In the genomic region with DNA sequence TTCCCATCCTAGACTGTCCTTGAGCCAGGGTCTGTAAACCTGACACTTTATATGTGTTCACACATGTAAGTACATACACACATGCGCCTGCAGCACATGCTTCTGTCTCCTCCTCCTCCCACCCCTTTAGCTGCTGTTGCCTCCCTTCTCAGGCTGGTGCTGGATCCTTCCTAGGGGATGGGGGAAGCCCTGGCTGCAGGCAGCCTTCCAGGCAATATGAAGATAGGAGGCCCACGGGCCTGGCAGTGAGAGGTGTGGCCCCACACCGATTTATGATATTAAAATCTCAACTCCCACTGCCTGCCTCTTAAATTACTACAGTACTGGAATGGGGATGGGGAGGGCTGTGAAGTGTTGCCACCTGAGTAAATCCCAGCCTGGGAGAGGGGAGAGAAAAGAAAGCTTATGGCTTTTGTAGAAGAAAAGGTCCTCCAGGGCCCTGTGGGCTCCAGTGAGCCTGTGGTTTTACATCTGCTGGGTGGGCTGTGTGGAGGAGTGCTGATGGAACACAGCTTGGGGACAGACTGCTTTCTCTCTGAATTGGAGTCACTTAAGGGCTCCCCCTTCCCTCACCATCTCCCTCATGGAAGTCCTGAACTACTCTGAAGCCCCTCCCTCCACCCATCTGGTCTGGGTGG, we compare ENCODE assay signal across 14 cellular contexts. TPM values are rescaled to one million over a fixed set of nuclear protein-coding genes. Genes with fewer than 3 reads are reported as not detected.
DNase-seq lines count a peak whose midpoint lies in the region; ATAC-seq and TF ChIP-seq lines count a peak whose summit lies in the region.
"Had no signal": no experiment of that assay in that cellular context is flagged by ENCODE, and none has a peak within 500 bp of the region (broad histone marks: within the 10 kb centered on the region; RNA-seq: fewer than 3 reads in every experiment).

No MANE protein-coding gene starts in this region.

- H3K9me2 ChIP-seq in hepatocyte (replicated peaks; ENCODE audit: insufficient read depth), result no peaks in the 10 kb centered on the region

- peaks cover 1% of the 10 kb centered on the region for H3K79me2 ChIP-seq in hepatocyte

- peak overlapping the region; percentile 99 for H3K4me2 ChIP-seq in hepatocyte

- ATAC-seq in sciatic nerve, result peak; percentile 19

- no peaks in the 10 kb centered on the region for H3K9me3 ChIP-seq in HEK293 (ENCODE audit: control insufficient read depth, insufficient read depth, low read depth, low read length)
- H3K9me3 ChIP-seq in hepatocyte (ENCODE audit: low read depth), result no peaks in the 10 kb centered on the region
- no peaks in the 10 kb centered on the region for H3K9me3 ChIP-seq in esophagus squamous epithelium
- H3K9me3 ChIP-seq: MG63 had no signal

- H3K4me1 ChIP-seq in HEK293 (ENCODE audit: control insufficient read depth, insufficient read depth, low read length) (peaks cover 5% of the 10 kb centered on the region; the same call in 1 of the 2 replicates), hepatocyte (ENCODE audit: insufficient read depth) (peaks cover 17% of the 10 kb centered on the region), esophagus squamous epithelium (peaks cover 11 to 80% (median 15%) of the 10 kb centered on the region in 3 donors)

- no peak overlapping the region for H3K27ac ChIP-seq in HEK293 (ENCODE audit: extremely low read depth, low read depth, low read length)
- peak overlapping the region; percentile 49 for H3K27ac ChIP-seq in RWPE1
- H3K27ac ChIP-seq in hepatocyte, result peak overlapping the region; percentile 82
- peak overlapping the region in 1 of 4 donors; percentile 46 for H3K27ac ChIP-seq in esophagus squamous epithelium
- H3K27ac ChIP-seq: HL-60 had no signal

- DNase-seq in RWPE1 (ENCODE audit: low spot score) (no peak), hepatocyte (ENCODE audit: low spot score) (no peak), sciatic nerve (ENCODE audit: low spot score) (no peak), esophagus squamous epithelium (lab: John Stamatoyannopoulos, UW) (no peak), ecto neural progenitor cell (ENCODE audit: low spot score) (no peak)
- DNase-seq in stimulated activated naive CD4-positive, alpha-beta T cell (lab: John Stamatoyannopoulos, UW), result no peak
- DNase-seq: activated B cell treated with CpG ODN at 0.5 μM for 24 hours; activated naive CD4-positive, alpha-beta T cell treated with anti-CD3 and anti-CD28 coated beads, Interleukin-2, amount 50 U/mL, for 16 hours; caudate nucleus; MG63; NCI-H2081 had no signal

- POLR2A ChIA-PET in HEK293 (lab: Yijun Ruan, JAX) (interaction anchor here (0.5 to 2.6 kb wide), 3 partner anchors 16 to 205 kb away, joined by 3 to 13 read pairs (median 7); a partner anchor contains a TSS), RWPE1 (lab: Yijun Ruan, JAX; ENCODE audit: low non-redundant PET) (interaction anchor here (0.6 kb wide), 1 partner anchor 242 kb away, joined by 4 read pairs; no protein-coding TSS in a partner anchor)

- TF ChIP-seq CTCF in HEK293 (tag by site-specific recombination; IDR thresholded peaks at IDR 0.05) (no peak), RWPE1 (conservative IDR thresholded peaks at IDR 0.05; ENCODE audit: low read depth) (no peak), hepatocyte (IDR thresholded peaks at IDR 0.05; ENCODE audit: poor library complexity) (no peak), esophagus squamous epithelium (IDR thresholded peaks at IDR 0.05) (no peak)

- intact Hi-C loops in sciatic nerve (cut with DNase I) (no loop called here), esophagus squamous epithelium (cut with DNase I) (no loop called here)

- no peak overlapping the region for H2AFZ ChIP-seq in hepatocyte

- H3K27me3 ChIP-seq in hepatocyte, result peaks cover 11% of the 10 kb centered on the region
- H3K27me3 ChIP-seq in esophagus squamous epithelium, result peaks cover 0 to 44% (median 17%) of the 10 kb centered on the region in 4 donors

- no peak for TF ChIP-seq POLR2A in esophagus squamous epithelium (IDR thresholded peaks at IDR 0.05)

- 84% methylated on average over 3 of the region's 3 CpGs for whole genome bisulfite sequencing in hepatocyte (ENCODE audit: low lambda C conversion rate, missing lambda C conversion rate)
- WGBS in esophagus squamous epithelium, 2 donors, result 72 to 92% methylated on average over 1 to 2 of the region's 3 CpGs

- H3K36me3 ChIP-seq in HEK293 (ENCODE audit: control insufficient read depth in 2 of 2, insufficient read depth in 1 of 2, low read length in 2 of 2), result peaks cover 32 to 66% of the 10 kb centered on the region in 2 experiments
- no peaks in the 10 kb centered on the region for H3K36me3 ChIP-seq in hepatocyte (replicated peaks; ENCODE audit: insufficient read depth, low read depth)
- peaks cover 6 to 62% (median 30%) of the 10 kb centered on the region in 3 donors for H3K36me3 ChIP-seq in esophagus squamous epithelium

- no peak overlapping the region for H3K4me3 ChIP-seq in HEK293 (ENCODE audit: low read depth, low read length)
- H3K4me3 ChIP-seq in hepatocyte, result no peak overlapping the region
- no peak overlapping the region for H3K4me3 ChIP-seq in esophagus squamous epithelium
- H3K4me3 ChIP-seq: MG63 had no signal

- no peaks in the 10 kb centered on the region for H4K20me1 ChIP-seq in hepatocyte (ENCODE audit: insufficient read depth, poor library complexity, severe bottlenecking)

- CTCF ChIA-PET in HEK293 (lab: Yijun Ruan, JAX) (interaction anchor here (0.9 to 3.6 kb wide), 3 partner anchors 16 to 45 kb away, joined by 3 to 16 read pairs (median 3); no protein-coding TSS in a partner anchor), RWPE1 (lab: Yijun Ruan, JAX) (interaction anchor here (0.6 kb wide), 1 partner anchor 104 kb away, joined by 3 read pairs; no protein-coding TSS in a partner anchor)

TF ChIP-seq in HEK293, 187 proteins besides CTCF, POLR2A, EP300 and RAD21:
- no peak for TF ChIP-seq ZNF626 (tag by site-specific recombination; IDR thresholded peaks at IDR 0.05)
- TF ChIP-seq EGR2 (tag by site-specific recombination; IDR thresholded peaks at IDR 0.05; ENCODE audit: low read depth), result peak; percentile 30

RNA-seq across cellular contexts. Expression of a gene that starts 1.0 kb away (rescaled TPM):
- total RNA-seq in hepatocyte, result 1.0 and 1.5 TPM in 2 replicates
- 1.7 and 2.2 TPM in 2 replicates for polyA plus RNA-seq in hepatocyte
- 1.4 TPM for total RNA-seq in sciatic nerve
- 10 to 100 TPM in 1 of 4 donors, 1 to 10 TPM in 1, under 1 TPM in 2; 0.40 to 14.7 (median 3.9) TPM for total RNA-seq in esophagus squamous epithelium

RNA-seq across cellular contexts. Expression of a gene that starts 6.2 kb away (rescaled TPM):
- 89.9 and 107 TPM in 2 replicates for total RNA-seq in hepatocyte
- polyA plus RNA-seq in hepatocyte, result 121 and 125 TPM in 2 replicates
- total RNA-seq in sciatic nerve, result 24.8 TPM
- total RNA-seq in esophagus squamous epithelium, result 10 to 100 TPM; 78.6 to 93.6 (median 83.0) TPM

RNA-seq across cellular contexts. Expression of a gene that starts 18.4 kb away (rescaled TPM):
- total RNA-seq in hepatocyte (8.7 and 13.1 TPM in 2 replicates), sciatic nerve (67.5 TPM), esophagus squamous epithelium (10 to 100 TPM in 2 of 4 donors, 1 to 10 TPM in 1, not detected in 1; 4.7 to 23.3 (median 11.8) TPM)
- polyA plus RNA-seq in hepatocyte, result 48.7 and 62.3 TPM in 2 replicates
- total RNA-seq: activated B cell treated with CpG ODN at 0.5 μM for 24 hours had no signal

RNA-seq across cellular contexts. Expression of a gene that starts 19.1 kb away (rescaled TPM):
- 117 and 133 TPM in 2 replicates for total RNA-seq in hepatocyte
- 219 and 252 TPM in 2 replicates for polyA plus RNA-seq in hepatocyte
- total RNA-seq in sciatic nerve, result 36.1 TPM
- 100 to 1,000 TPM in 1 of 4 donors, 10 to 100 TPM in 3; 76.4 to 101 (median 94.8) TPM for total RNA-seq in esophagus squamous epithelium

RNA-seq across cellular contexts. Expression of a gene that starts 19.2 kb away (rescaled TPM):
- 0.08 and 1.2 TPM in 2 replicates for total RNA-seq in hepatocyte
- polyA plus RNA-seq in hepatocyte, result 1.5 and 2.4 TPM in 2 replicates
- 1.1 TPM for total RNA-seq in sciatic nerve
- total RNA-seq in esophagus squamous epithelium, result not detected
- total RNA-seq: activated B cell treated with CpG ODN at 0.5 μM for 24 hours, glomerular endothelial cell had no signal
